In genomic region chr10:77074104-77074638, GRCh38 we compare ENCODE assay signal across 29 cellular contexts.
"Had no signal": no experiment of that assay in that cellular context is flagged by ENCODE, and none has a peak within 500 bp of the region (broad histone marks: within the 10 kb centered on the region; RNA-seq: fewer than 3 reads in every experiment).

No MANE protein-coding gene starts in this region.

- DNase-seq: activated CD4-positive, alpha-beta T cell treated with anti-CD3 and anti-CD28 coated beads for 48 hours; activated CD4-positive, alpha-beta T cell treated with anti-CD3 and anti-CD28 coated beads, Interleukin-2, amount 50 U/mL, for 48 hours; activated CD8-positive, alpha-beta memory T cell treated with anti-CD3 and anti-CD28 coated beads, Interleukin-2, amount 50 U/mL, for 4 hours; activated gamma-delta T cell treated with Interleukin-2 at 50 U/mL for 16 hours; activated naive CD4-positive, alpha-beta T cell treated with anti-CD3 and anti-CD28 coated beads, Interleukin-2, amount 50 U/mL, for 16 hours; activated T-cell treated with anti-CD3 and anti-CD28 coated beads, Interleukin-2, amount 50 U/mL, for 1 hour; amniotic stem cell; caudate nucleus; cortex of kidney; effector memory CD8-positive, alpha-beta T cell; erythroblast; foreskin fibroblast; heart right ventricle; left ventricle myocardium superior; mammary epithelial cell; naive B cell; psoas muscle; stimulated activated CD4-positive, alpha-beta T cell treated with anti-CD3 and anti-CD28 coated beads, Interleukin-4, amount 100 ng/mL, for 1 hour; stimulated activated naive CD8-positive, alpha-beta T cell treated with anti-CD3 and anti-CD28 coated beads, Interleukin-15, Interleukin-2, amounts not matched to agents 100 U/mL and 50 U/mL, for 24 hours; SW 1271; T-helper 17 cell; T1000; tibial artery; WERI-Rb-1 had no signal

- H3K4me3 Mint-ChIP-seq: activated T-helper 17 cell treated with anti-CD3 and anti-CD28 coated beads, Interleukin-2, amount 50 U/mL, for 72 hours; effector memory CD8-positive, alpha-beta T cell; naive B cell; T-helper 17 cell had no signal

- H3K4me1 ChIP-seq: parathyroid adenoma, psoas muscle, right atrium auricular region had no signal

- H3K36me3 Mint-ChIP-seq: naive B cell had no signal

- H3K27me3 ChIP-seq: heart right ventricle, right atrium auricular region, tibial artery had no signal

- H3K36me3 ChIP-seq: heart right ventricle, right atrium auricular region, WERI-Rb-1 had no signal

- H3K9me3 Mint-ChIP-seq: activated T-helper 17 cell treated with anti-CD3 and anti-CD28 coated beads, Interleukin-2, amount 50 U/mL, for 72 hours; effector memory CD8-positive, alpha-beta T cell; naive B cell had no signal

- H3K4me3 ChIP-seq: heart right ventricle, psoas muscle, right atrium auricular region, tibial artery had no signal

- H3K9me3 ChIP-seq: heart right ventricle, psoas muscle, right atrium auricular region, tibial artery had no signal

- H3K27ac ChIP-seq: heart right ventricle, parathyroid adenoma, psoas muscle, right atrium auricular region, WERI-Rb-1 had no signal

- FAIRE-seq: islet of Langerhans had no signal

- H3K4me1 Mint-ChIP-seq: activated T-helper 17 cell treated with anti-CD3 and anti-CD28 coated beads, Interleukin-2, amount 50 U/mL, for 72 hours; naive B cell; T-helper 17 cell had no signal

- ATAC-seq: activated CD4-positive, CD25-positive, alpha-beta regulatory T cell treated with anti-CD3 and anti-CD28 coated beads, Interleukin-2, amount 50 U/mL, for 24 hours; activated T-helper 17 cell treated with anti-CD3 and anti-CD28 coated beads, Interleukin-2, amount 50 U/mL, for 72 hours; effector memory CD8-positive, alpha-beta T cell; heart right ventricle; left ventricle myocardium superior; psoas muscle; stimulated activated naive CD8-positive, alpha-beta T cell treated with anti-CD3 and anti-CD28 coated beads, Interleukin-15, Interleukin-2, amounts not matched to agents 100 U/mL and 50 U/mL, for 24 hours; T-helper 17 cell had no signal

- H3K27ac Mint-ChIP-seq: activated T-helper 17 cell treated with anti-CD3 and anti-CD28 coated beads, Interleukin-2, amount 50 U/mL, for 72 hours; effector memory CD8-positive, alpha-beta T cell; naive B cell; T-helper 17 cell had no signal
